12 cellular contexts compared by ENCODE assay signal in genomic region chr3:24503499-24504176, GRCh38.
A peak's percentile ranks its signal among the peaks of the same experiment; 100 is the strongest.
DNase-seq lines count a peak whose midpoint lies in the region; ATAC-seq lines count a peak whose summit lies in the region.
"Had no signal": no experiment of that assay in that cellular context is flagged by ENCODE, and none has a peak within 500 bp of the region (broad histone marks: within the 10 kb centered on the region; RNA-seq: fewer than 3 reads in every experiment).

No MANE protein-coding gene starts in this region.

- DNase-seq in RPMI8226 (peak; percentile 23), SIG-M5 (lab: John Stamatoyannopoulos, UW) (no peak), HPDE6-E6E7 (ENCODE audit: extremely low spot score) (no peak)
- DNase-seq in stimulated activated CD4-positive, alpha-beta T cell treated with anti-CD3 and anti-CD28 coated beads, Interleukin-1b, Interleukin-23, amount 100 ng/mL, for 48 hours, result no peak
- DNase-seq in central memory CD4-positive, alpha-beta T cell, result no peak
- DNase-seq: activated T-cell treated with anti-CD3 and anti-CD28 coated beads for 4 hours, caudate nucleus, NCI-H526, retina had no signal

- ATAC-seq in GM18508 (IDR thresholded peaks at IDR 0.05; ENCODE audit: insufficient read depth, unreplicated experiment) (peak; percentile 75), GM21360 (IDR thresholded peaks at IDR 0.05; ENCODE audit: unreplicated experiment) (peak; percentile 86), HG03064 (IDR thresholded peaks at IDR 0.05; ENCODE audit: low read depth, unreplicated experiment) (peak; percentile 90)
